In the genomic region with DNA sequence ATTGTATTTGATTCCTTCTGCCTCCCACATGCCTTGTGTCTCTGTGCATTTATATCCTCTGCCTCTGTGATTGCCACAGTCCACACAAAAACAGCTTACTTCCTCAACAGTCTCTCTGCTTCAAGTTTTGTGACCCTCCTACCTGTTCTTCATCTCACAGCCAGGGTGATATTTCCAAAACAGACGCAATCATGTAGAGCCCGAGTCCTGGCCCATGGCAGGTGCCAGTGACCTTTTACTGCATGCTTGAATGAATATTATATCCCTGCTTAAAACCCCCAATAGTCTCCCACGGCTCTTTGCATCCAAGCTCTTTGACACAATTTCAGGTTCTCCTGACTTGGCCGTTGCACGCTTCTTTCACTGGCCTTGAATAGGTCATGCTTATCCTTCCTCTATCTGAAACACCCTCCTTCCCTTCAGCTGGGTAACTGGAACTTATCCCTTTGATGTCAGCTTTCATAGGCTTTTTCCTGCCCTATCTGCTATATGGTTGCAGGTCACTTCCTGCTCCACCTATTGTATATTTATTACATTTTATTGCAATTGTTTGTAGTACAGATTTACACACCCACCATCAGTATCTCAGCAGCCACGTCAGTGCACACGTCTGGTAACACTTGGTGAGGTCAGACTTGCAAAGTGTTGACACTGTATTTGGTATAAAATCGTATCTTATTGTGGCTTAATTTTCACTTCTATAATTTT, we compare ENCODE assay signal across 29 cellular contexts. TPM values are rescaled to one million over a fixed set of nuclear protein-coding genes. Genes with fewer than 3 reads are reported as not detected.
DNase-seq lines count a peak whose midpoint lies in the region; ATAC-seq, FAIRE-seq and TF ChIP-seq lines count a peak whose summit lies in the region.
"Had no signal": no experiment of that assay in that cellular context is flagged by ENCODE, and none has a peak within 500 bp of the region (broad histone marks: within the 10 kb centered on the region; RNA-seq: fewer than 3 reads in every experiment).

No MANE protein-coding gene starts in this region.

- H3K9me2 ChIP-seq in MM.1S (replicated peaks; ENCODE audit: insufficient read depth, low read length) = no peaks in the 10 kb centered on the region
- H3K9me2 ChIP-seq: SK-N-SH had no signal

- TF ChIP-seq RAD21 in HepG2 (CRISPR knock-in tag; IDR thresholded peaks at IDR 0.05) = no peak

- H3K4me1 ChIP-seq in colonic mucosa = peaks cover 10% of the 10 kb centered on the region
- no peaks in the 10 kb centered on the region for H3K4me1 ChIP-seq in HepG2 (ENCODE audit: insufficient read depth, low read length)
- H3K4me1 ChIP-seq in upper lobe of right lung = peaks cover 12% of the 10 kb centered on the region
- H3K4me1 ChIP-seq in MM.1S (ENCODE audit: low read length) = no peaks in the 10 kb centered on the region

- H3K4me2 ChIP-seq in HepG2 (ENCODE audit: low read depth, low read length) = no peak overlapping the region
- H3K4me2 ChIP-seq in MM.1S (ENCODE audit: low read depth, low read length) = no peak overlapping the region
- H3K4me2 ChIP-seq: BLaER1, SK-N-SH had no signal

- WGBS in HepG2 (ENCODE audit: low lambda C conversion rate) = 42% methylated on average over 8 of the region's 8 CpGs

- no peaks in the 10 kb centered on the region for H3K9me3 ChIP-seq in colonic mucosa
- H3K9me3 ChIP-seq in HepG2 (ENCODE audit: low read length) = peaks cover 18% of the 10 kb centered on the region
- H3K9me3 ChIP-seq in upper lobe of right lung = no peaks in the 10 kb centered on the region
- no peaks in the 10 kb centered on the region for H3K9me3 ChIP-seq in MM.1S (replicated peaks; ENCODE audit: insufficient read depth, low read length)

- H4K20me1 ChIP-seq in HepG2 (ENCODE audit: insufficient read depth, low read length) (no peaks in the 10 kb centered on the region), MM.1S (ENCODE audit: insufficient read depth, low read length) (no peaks in the 10 kb centered on the region)
- H4K20me1 ChIP-seq: BLaER1 had no signal

- no peak for ATAC-seq in HepG2
- ATAC-seq in upper lobe of right lung = peak; percentile 23
- ATAC-seq in HG03342 (IDR thresholded peaks at IDR 0.05; ENCODE audit: unreplicated experiment) = no peak
- ATAC-seq: PC-3 had no signal

- H3K27me3 ChIP-seq in colonic mucosa (no peaks in the 10 kb centered on the region), HepG2 (ENCODE audit: control insufficient read depth in 1 of 2, insufficient read depth in 2 of 2, low read length in 2 of 2) (peaks cover 0 to 9% of the 10 kb centered on the region in 2 experiments; a peak in 2 of 5 replicates), upper lobe of right lung (no peaks in the 10 kb centered on the region), MM.1S (replicated peaks; ENCODE audit: insufficient read depth, low read length) (no peaks in the 10 kb centered on the region)
- H3K27me3 ChIP-seq: BLaER1 had no signal

- CTCF ChIA-PET in HepG2 (lab: Yijun Ruan, JAX; ENCODE audit: low intra/inter-chr PET ratio, low total read pairs) = no interaction called here

- H3K4me3 ChIP-seq in colonic mucosa = no peak overlapping the region
- no peak overlapping the region for H3K4me3 ChIP-seq in HepG2 (replicated peaks in 1 of 3; ENCODE audit: insufficient read depth in 1 of 3, low read depth in 2 of 3, low read length in 3 of 3)
- no peak overlapping the region for H3K4me3 ChIP-seq in upper lobe of right lung
- H3K4me3 ChIP-seq in MM.1S (ENCODE audit: low read length) = no peak overlapping the region
- H3K4me3 ChIP-seq: BLaER1 had no signal

- no peak for TF ChIP-seq POLR2A in HepG2 (IDR thresholded peaks at IDR 0.05; ENCODE audit: insufficient read depth in 1 of 2, low read depth in 2 of 2, low read length in 2 of 2)

- DNase-seq in HT-29 (ENCODE audit: low spot score) = peak; percentile 49
- DNase-seq in colonic mucosa = peak; percentile 41
- no peak for DNase-seq in HepG2 (ENCODE audit: low spot score)
- no peak for DNase-seq in upper lobe of right lung
- DNase-seq in NCI-H2081 treated with DMSO at 0.1 percent for 48 hours (lab: John Stamatoyannopoulos, UW) = no peak
- no peak for DNase-seq in MM.1S
- DNase-seq: CD4-positive, alpha-beta T cell; GOT3; HCEC 1CT; KG1; NCI-H1105 treated with DMSO at 0.1 percent for 48 hours; NCI-H146; NCI-H1930; NCI-H446 treated with DMSO at 0.1 percent for 48 hours; NCI-H526; NCI-H82; NK-92 treated with Interleukin-12 subunit alpha and Interleukin-12 subunit beta, amount 100 ng/mL, for 24 hours; PC-3; SK-N-SH; SW 1271 had no signal

- TF ChIP-seq EP300 in HepG2 (IDR thresholded peaks at IDR 0.05; ENCODE audit: low read depth in 2 of 2, low read length in 2 of 2) = no peak
- no peak for TF ChIP-seq EP300 in HepG2 (CRISPR knock-in tag; IDR thresholded peaks at IDR 0.05; ENCODE audit: borderline replicate concordance)

- TF ChIP-seq CTCF in colonic mucosa (IDR thresholded peaks at IDR 0.05) (no peak), HepG2 (CRISPR knock-in tag; IDR thresholded peaks at IDR 0.05) (no peak), upper lobe of right lung (IDR thresholded peaks at IDR 0.05) (no peak), MM.1S (IDR thresholded peaks at IDR 0.05; ENCODE audit: low read length) (no peak)

- H3K27ac ChIP-seq in colonic mucosa (no peak overlapping the region), HepG2 (ENCODE audit: extremely low read length, insufficient read depth, low read length) (no peak overlapping the region), upper lobe of right lung (no peak overlapping the region), MM.1S (ENCODE audit: low read length) (no peak overlapping the region)
- H3K27ac ChIP-seq: BLaER1 had no signal

- in situ Hi-C loops in HepG2 (cut with HindIII; ENCODE audit: extremely low pct_ligation_motif_present, low pct_unique_long_range_greater_than_20kb) = no loop called here

- no peak for FAIRE-seq in HepG2 (lab: Jason Lieb, UNC)
- FAIRE-seq: A204.1, D721Med, GM18507 had no signal

- BruUV-seq in HepG2 (replicated peaks; lab: Mats Ljungman, UMichigan) = no TSS peak

- no peaks in the 10 kb centered on the region for H3F3A ChIP-seq in MM.1S (ENCODE audit: insufficient read depth, low read length)

- intact Hi-C loops in colonic mucosa (cut with DNase I) (no loop called here), HepG2 (cut with micrococcal nuclease; ENCODE audit: unreplicated experiment) (no loop called here), upper lobe of right lung (cut with DNase I) (no loop called here)

- H3K79me2 ChIP-seq in HepG2 (ENCODE audit: insufficient read depth, low read length) = no peaks in the 10 kb centered on the region
- no peaks in the 10 kb centered on the region for H3K79me2 ChIP-seq in MM.1S (ENCODE audit: low read length)

- H2AFZ ChIP-seq in HepG2 (ENCODE audit: low read length) (no peak overlapping the region), MM.1S (ENCODE audit: low read length) (no peak overlapping the region)

- POLR2A ChIA-PET in HepG2 (lab: Yijun Ruan, JAX) = no interaction called here

- H3K36me3 ChIP-seq in colonic mucosa = no peaks in the 10 kb centered on the region
- H3K36me3 ChIP-seq in HepG2 (replicated peaks in 1 of 2; ENCODE audit: control insufficient read depth in 1 of 2, insufficient read depth in 2 of 2, low read length in 2 of 2) = no peaks in the 10 kb centered on the region
- no peaks in the 10 kb centered on the region for H3K36me3 ChIP-seq in upper lobe of right lung
- no peaks in the 10 kb centered on the region for H3K36me3 ChIP-seq in MM.1S (replicated peaks; ENCODE audit: insufficient read depth, low read length)
- H3K36me3 ChIP-seq: BLaER1 had no signal

- H3K9ac ChIP-seq in colonic mucosa (ENCODE audit: low read depth in 2 of 2, low read length in 2 of 2) (peak overlapping the region in 1 of 2 donors; percentile 28), HepG2 (ENCODE audit: insufficient read depth, low read depth, low read length) (no peak overlapping the region), MM.1S (ENCODE audit: low read length) (no peak overlapping the region)
- H3K9ac ChIP-seq: BLaER1, SK-N-SH had no signal

RNA-seq across cellular contexts. Expression of gene IL1B, which starts 29.7 kb away (rescaled TPM):
- 0.13 and 0.20 TPM in 2 replicates for total RNA-seq in HT-29 (2014; rRNA removed; shearing (Covaris generic))
- total RNA-seq in colonic mucosa (1 to 10 TPM; 1.6 to 5.7 TPM), HepG2 (2016; rRNA removed; fragmentation: Illumina TruSeq; extraction: Trizol) (not detected in 2 replicates), upper lobe of right lung (11.5 TPM)
- not detected in 2 replicates for total RNA-seq in HepG2 (2016; cell fraction: cytosol; rRNA removed; fragmentation: Illumina TruSeq; extraction: Trizol; ENCODE audit: low read depth)
- total RNA-seq in HepG2 (2016; cell fraction: insoluble cytoplasmic fraction; rRNA removed; fragmentation: Illumina TruSeq; extraction: Trizol) = not detected in 2 replicates
- not detected in 2 replicates for total RNA-seq in HepG2 (2016; cell fraction: membrane; rRNA removed; fragmentation: Illumina TruSeq; extraction: Trizol)
- total RNA-seq in HepG2 (2016; cell fraction: nucleus; rRNA removed; fragmentation: Illumina TruSeq; extraction: Trizol) = not detected in 2 replicates
- polyA plus RNA-seq in HepG2 (2011; rRNA removed) = 0.08 and 0.18 TPM in 2 replicates
- 0.03 and 0.04 TPM in 2 replicates for polyA plus RNA-seq in HepG2 (2011; cell fraction: cytosol; rRNA removed)
- not detected in 2 replicates for polyA plus RNA-seq in HepG2 (2011; cell fraction: nucleus; rRNA removed)
- polyA plus RNA-seq in HepG2 (2012) = 0.11 and 0.20 TPM in 2 replicates
- not detected in 2 replicates for polyA plus RNA-seq in HepG2 (2016; cell fraction: cytosol; fragmentation: Illumina TruSeq; extraction: Trizol; ENCODE audit: low read depth)
- polyA plus RNA-seq in HepG2 (2016; cell fraction: insoluble cytoplasmic fraction; fragmentation: Illumina TruSeq; extraction: Trizol; ENCODE audit: low read depth) = not detected in 2 replicates
- polyA plus RNA-seq in HepG2 (2016; cell fraction: membrane; fragmentation: Illumina TruSeq; extraction: Trizol; ENCODE audit: low read depth) = not detected in 2 replicates
- polyA plus RNA-seq in HepG2 (2016; cell fraction: nucleus; fragmentation: Illumina TruSeq; extraction: Trizol; ENCODE audit: insufficient read depth, low read depth) = not detected in 2 replicates
- 2.7 TPM in 1 of 2 replicates, not detected in the other for polyA minus RNA-seq in HepG2 (2011; rRNA and poly(A)+ RNA removed; ENCODE audit: low replicate concordance)
- not detected in 2 replicates for polyA minus RNA-seq in HepG2 (2011; cell fraction: cytosol; rRNA and poly(A)+ RNA removed)
- not detected in 2 replicates for polyA minus RNA-seq in HepG2 (2011; cell fraction: nucleus; rRNA and poly(A)+ RNA removed)
- total RNA-seq: G401 had no signal

RNA-seq across cellular contexts. Expression of gene IL37, which starts 44.7 kb away (rescaled TPM):
- not detected in 2 replicates for total RNA-seq in HT-29 (2014; rRNA removed; shearing (Covaris generic))
- total RNA-seq in colonic mucosa (under 1 TPM in 1 of 2 donors, not detected in 1; 0.99 TPM), HepG2 (2016; rRNA removed; fragmentation: Illumina TruSeq; extraction: Trizol) (not detected in 2 replicates), upper lobe of right lung (not detected)
- not detected in 2 replicates for total RNA-seq in HepG2 (2016; cell fraction: cytosol; rRNA removed; fragmentation: Illumina TruSeq; extraction: Trizol; ENCODE audit: low read depth)
- not detected in 2 replicates for total RNA-seq in HepG2 (2016; cell fraction: insoluble cytoplasmic fraction; rRNA removed; fragmentation: Illumina TruSeq; extraction: Trizol)
- total RNA-seq in HepG2 (2016; cell fraction: membrane; rRNA removed; fragmentation: Illumina TruSeq; extraction: Trizol) = not detected in 2 replicates
- total RNA-seq in HepG2 (2016; cell fraction: nucleus; rRNA removed; fragmentation: Illumina TruSeq; extraction: Trizol) = not detected in 2 replicates
- polyA plus RNA-seq in HepG2 (2011; rRNA removed) = 0.16 TPM in 1 of 2 replicates, not detected in the other
- polyA plus RNA-seq in HepG2 (2011; cell fraction: cytosol; rRNA removed) = not detected in 2 replicates
- polyA plus RNA-seq in HepG2 (2011; cell fraction: nucleus; rRNA removed) = 0.54 and 0.80 TPM in 2 replicates
- polyA plus RNA-seq in HepG2 (2012) = not detected in 2 replicates
- not detected in 2 replicates for polyA plus RNA-seq in HepG2 (2016; cell fraction: cytosol; fragmentation: Illumina TruSeq; extraction: Trizol; ENCODE audit: low read depth)
- not detected in 2 replicates for polyA plus RNA-seq in HepG2 (2016; cell fraction: insoluble cytoplasmic fraction; fragmentation: Illumina TruSeq; extraction: Trizol; ENCODE audit: low read depth)
- polyA plus RNA-seq in HepG2 (2016; cell fraction: membrane; fragmentation: Illumina TruSeq; extraction: Trizol; ENCODE audit: low read depth) = not detected in 2 replicates
- 0.70 and 1.7 TPM in 2 replicates for polyA plus RNA-seq in HepG2 (2016; cell fraction: nucleus; fragmentation: Illumina TruSeq; extraction: Trizol; ENCODE audit: insufficient read depth, low read depth)
- polyA minus RNA-seq in HepG2 (2011; rRNA and poly(A)+ RNA removed; ENCODE audit: low replicate concordance) = not detected in 2 replicates
- polyA minus RNA-seq in HepG2 (2011; cell fraction: cytosol; rRNA and poly(A)+ RNA removed) = not detected in 2 replicates
- not detected in 2 replicates for polyA minus RNA-seq in HepG2 (2011; cell fraction: nucleus; rRNA and poly(A)+ RNA removed)
- total RNA-seq: CD4-positive, alpha-beta T cell; Daoy; G401; HT1080 had no signal
- polyA plus RNA-seq: AG04450, SK-N-SH had no signal

Comparison
In these comparisons a context has a peak if more than half of its experiments do, and no peak if none do; other contexts are left out.
1. DNase-seq: peak in HT-29 (single experiment) and colonic mucosa (single experiment); none in HepG2 (single experiment), upper lobe of right lung (single experiment), NCI-H2081 treated with DMSO at 0.1 percent for 48 hours (single experiment) and MM.1S (single experiment).